Comparison of ENCODE assay signal across 14 cellular contexts in genomic region chr3:172296248-172296974, GRCh38.
"Had no signal": no experiment of that assay in that cellular context is flagged by ENCODE, and none has a peak within 500 bp of the region (broad histone marks: within the 10 kb centered on the region; RNA-seq: fewer than 3 reads in every experiment).

No MANE protein-coding gene starts in this region.

- ATAC-seq: activated CD4-positive, CD25-positive, alpha-beta regulatory T cell treated with anti-CD3 and anti-CD28 coated beads, Interleukin-2, amount 50 U/mL, for 24 hours; left cardiac atrium; right cardiac atrium; stimulated activated memory B cell treated with anti-CD40 and anti-IgM and Interleukin-4, amounts not matched to agents 10 μg/mL and 1 μg/mL and 100 μg/mL, for 72 hours; upper lobe of right lung had no signal

- H3K4me1 Mint-ChIP-seq: activated naive CD4-positive, alpha-beta T cell treated with anti-CD3 and anti-CD28 coated beads, Interleukin-2, amount 10 ng/mL, durations not matched to agents 7 days and 5 days; stimulated activated memory B cell treated with anti-CD40 and anti-IgM and Interleukin-4, amounts not matched to agents 10 μg/mL and 1 μg/mL and 100 μg/mL, for 72 hours had no signal

- H3K4me3 Mint-ChIP-seq: activated naive CD4-positive, alpha-beta T cell treated with anti-CD3 and anti-CD28 coated beads, Interleukin-2, amount 10 ng/mL, durations not matched to agents 7 days and 5 days; stimulated activated memory B cell treated with anti-CD40 and anti-IgM and Interleukin-4, amounts not matched to agents 10 μg/mL and 1 μg/mL and 100 μg/mL, for 72 hours; T-helper 1 cell treated with Interleukin-12 subunit alpha and Interleukin-12 subunit beta and Interleukin-4 antibody, amounts not matched to agents 30 μg/mL and 1 μg/mL, for 36 hours had no signal

- H3K27ac Mint-ChIP-seq: activated naive CD4-positive, alpha-beta T cell treated with anti-CD3 and anti-CD28 coated beads, Interleukin-2, amount 10 ng/mL, durations not matched to agents 7 days and 5 days; activated T-helper 2 cell treated with anti-CD3 and anti-CD28 coated beads, Interferon-gamma antibody, Interleukin-2, Interleukin-4, amounts not matched to agents 10 μg/mL and 5 μg/mL and 100 μg/mL, durations not matched to agents 14 hours and 24 hours and 36 hours; stimulated activated memory B cell treated with anti-CD40 and anti-IgM and Interleukin-4, amounts not matched to agents 10 μg/mL and 1 μg/mL and 100 μg/mL, for 72 hours; T-helper 1 cell treated with Interleukin-12 subunit alpha and Interleukin-12 subunit beta and Interleukin-4 antibody, amounts not matched to agents 30 μg/mL and 1 μg/mL, for 36 hours had no signal

- H3K27me3 ChIP-seq: adrenal gland, esophagus muscularis mucosa, upper lobe of right lung had no signal

- H3K27me3 Mint-ChIP-seq: activated naive CD4-positive, alpha-beta T cell treated with anti-CD3 and anti-CD28 coated beads, Interleukin-2, amount 10 ng/mL, durations not matched to agents 7 days and 5 days; stimulated activated memory B cell treated with anti-CD40 and anti-IgM and Interleukin-4, amounts not matched to agents 10 μg/mL and 1 μg/mL and 100 μg/mL, for 72 hours had no signal

- H3K9me3 Mint-ChIP-seq: activated naive CD4-positive, alpha-beta T cell treated with anti-CD3 and anti-CD28 coated beads, Interleukin-2, amount 10 ng/mL, durations not matched to agents 7 days and 5 days; activated T-helper 2 cell treated with anti-CD3 and anti-CD28 coated beads, Interferon-gamma antibody, Interleukin-2, Interleukin-4, amounts not matched to agents 10 μg/mL and 5 μg/mL and 100 μg/mL, durations not matched to agents 14 hours and 24 hours and 36 hours; T-helper 1 cell treated with Interleukin-12 subunit alpha and Interleukin-12 subunit beta and Interleukin-4 antibody, amounts not matched to agents 30 μg/mL and 1 μg/mL, for 36 hours had no signal

- H3K36me3 Mint-ChIP-seq: activated naive CD4-positive, alpha-beta T cell treated with anti-CD3 and anti-CD28 coated beads, Interleukin-2, amount 10 ng/mL, durations not matched to agents 7 days and 5 days had no signal

- DNase-seq: activated naive CD4-positive, alpha-beta T cell treated with anti-CD3 and anti-CD28 coated beads, Interleukin-2, amount 10 ng/mL, durations not matched to agents 7 days and 5 days; adrenal gland; central memory CD4-positive, alpha-beta T cell; dermis blood vessel endothelial cell; glutamatergic neuron; left cardiac atrium; posterior cingulate gyrus; right cardiac atrium; upper lobe of right lung had no signal

- H3K4me3 ChIP-seq: adrenal gland, esophagus muscularis mucosa, upper lobe of right lung had no signal

- H3K27ac ChIP-seq: esophagus muscularis mucosa, upper lobe of right lung had no signal

- H3K4me1 ChIP-seq: upper lobe of right lung had no signal
